ENCODE assay signal across 8 cellular contexts in the genomic region with DNA sequence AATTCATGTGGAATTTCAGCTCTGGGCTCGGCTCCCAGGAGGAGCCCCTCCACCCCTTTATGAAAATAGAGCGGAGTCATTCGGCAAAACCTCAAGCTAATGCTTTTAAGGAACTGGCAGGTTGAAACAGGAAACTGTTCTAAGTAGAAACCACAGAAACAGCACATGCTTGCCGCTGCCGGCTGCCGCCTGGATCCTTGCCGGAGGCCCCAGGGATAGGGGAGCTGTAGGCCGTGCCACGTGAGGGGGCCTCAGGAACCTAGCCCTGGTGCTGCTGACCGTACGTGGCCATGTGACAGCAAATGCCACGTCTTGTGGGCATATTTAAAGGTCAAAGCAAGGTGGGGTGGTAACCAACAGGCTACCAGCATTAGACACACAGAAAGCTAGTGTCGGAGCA.
DNase-seq lines count a peak whose midpoint lies in the region; TF ChIP-seq lines count a peak whose summit lies in the region.

No MANE protein-coding gene starts in this region.

- CTCF ChIA-PET in A673 (lab: Charles Lee): no interaction called here

- no TSS peak for BruUV-seq in A673 (replicated peaks; lab: Mats Ljungman, UMichigan)

- H3K4me3 ChIP-seq in GM12865 (ENCODE audit: low read depth, low read length) (no peak overlapping the region), skeletal muscle cell (ENCODE audit: low read depth, low read length) (no peak overlapping the region), BE2C (ENCODE audit: low read depth, low read length) (no peak overlapping the region), A673 (ENCODE audit: low read depth, low read length, poor library complexity, severe bottlenecking) (no peak overlapping the region)

- TF ChIP-seq CTCF in GM12865 (IDR thresholded peaks at IDR 0.05; ENCODE audit: insufficient read depth, low read depth, low read length, missing control alignments) (no peak), BE2C (IDR thresholded peaks at IDR 0.05; ENCODE audit: low read depth, low read length) (no peak), A673 (conservative IDR thresholded peaks at IDR 0.05; ENCODE audit: low read depth, low read length) (no peak)

- POLR2A ChIA-PET in A673 (lab: Charles Lee; ENCODE audit: low non-redundant PET): no interaction called here

- H3K4me1 ChIP-seq in BE2C (no peaks in the 10 kb centered on the region), A673 (ENCODE audit: insufficient read depth, low read length, poor library complexity, severe bottlenecking) (no peaks in the 10 kb centered on the region)

- DNase-seq in GM12865 (ENCODE audit: low read depth): peak; percentile 57
- DNase-seq in M059J (ENCODE audit: low read depth): peak; percentile 91
- DNase-seq in activated T-cell treated with anti-CD3 and anti-CD28 coated beads, Interleukin-2, amount 50 U/mL, for 1 hour: peak; percentile 19
- peak in 35 of 42 donors; percentile 3 to 58 (median 27) for DNase-seq in head of caudate nucleus
- DNase-seq in skeletal muscle cell (ENCODE audit: low read depth): peak; percentile 84
- no peak for DNase-seq in BE2C
- no peak for DNase-seq in COLO668 (lab: John Stamatoyannopoulos, UW; ENCODE audit: unreplicated experiment)
- no peak for DNase-seq in A673 (ENCODE audit: low spot score)

- H3K27ac ChIP-seq in A673 (ENCODE audit: low read depth, low read length, poor library complexity, severe bottlenecking): no peak overlapping the region

- H3K27me3 ChIP-seq in BE2C (peaks cover 3% of the 10 kb centered on the region; the same call in 1 of the 2 replicates), A673 (replicated peaks; ENCODE audit: insufficient read depth, low read depth, low read length, poor library complexity) (no peaks in the 10 kb centered on the region)

- intact Hi-C loops in head of caudate nucleus (cut with DNase I) (no loop called here), A673 (cut with micrococcal nuclease; ENCODE audit: unreplicated experiment) (no loop called here)

- H3K36me3 ChIP-seq in BE2C (no peaks in the 10 kb centered on the region), A673 (ENCODE audit: insufficient read depth, low read length, poor library complexity, severe bottlenecking) (no peaks in the 10 kb centered on the region)

- no peaks in the 10 kb centered on the region for H3K9me3 ChIP-seq in BE2C
- no peaks in the 10 kb centered on the region for H3K9me3 ChIP-seq in A673 (ENCODE audit: low read depth, low read length, poor library complexity, severe bottlenecking)

Comparison
In these comparisons a context has a peak if more than half of its experiments do, and no peak if none do; other contexts are left out.
1. DNase-seq: peak in GM12865 (single experiment), M059J (single experiment), activated T-cell treated with anti-CD3 and anti-CD28 coated beads, Interleukin-2, amount 50 U/mL, for 1 hour (single experiment), head of caudate nucleus (35 of 42) and skeletal muscle cell (single experiment); none in BE2C (single experiment), COLO668 (single experiment) and A673 (single experiment).